Comparison of ENCODE assay signal across 8 cellular contexts in the genomic region with DNA sequence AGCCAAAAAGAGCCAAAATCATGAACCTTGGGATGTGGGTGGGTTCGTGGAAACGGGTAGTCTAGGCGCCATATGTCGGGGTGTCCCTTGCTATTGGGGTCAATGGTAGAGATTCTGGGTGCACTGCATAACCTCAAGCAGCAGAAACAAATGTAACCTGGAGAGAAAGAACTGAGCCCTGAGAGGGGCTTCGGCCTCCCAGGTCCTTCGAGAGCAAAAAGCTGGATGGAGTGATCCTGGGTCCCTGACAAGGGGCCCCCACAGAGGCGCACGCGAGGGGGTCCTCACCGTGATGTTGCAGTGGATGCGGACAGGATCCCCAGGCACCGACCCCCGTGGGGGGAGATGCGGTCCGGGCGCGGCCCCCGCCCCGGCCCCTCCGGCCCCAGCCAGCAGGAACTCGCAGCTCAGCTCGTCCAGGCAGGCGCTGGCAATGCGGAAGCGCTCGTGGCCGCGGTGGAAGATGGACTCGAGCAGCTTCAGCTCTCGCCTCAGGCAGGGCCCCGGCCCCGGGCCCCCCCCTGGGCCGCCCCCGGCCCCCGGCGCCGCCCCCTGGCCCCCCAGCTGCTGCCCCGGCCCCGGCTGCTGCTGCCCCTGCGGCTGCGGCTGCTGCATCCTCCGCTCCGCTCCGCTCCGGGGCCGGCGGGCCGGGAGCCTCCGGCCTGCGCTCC. TPM values are rescaled to one million over a fixed set of nuclear protein-coding genes. Genes with fewer than 3 reads are reported as not detected.
DNase-seq lines count a peak whose midpoint lies in the region; ATAC-seq and TF ChIP-seq lines count a peak whose summit lies in the region.

No MANE protein-coding gene starts in this region.

- intact Hi-C loops in right cardiac atrium (cut with DNase I), result loop anchor here in 2 of 4 donors (5.0 to 10.0 kb wide), 2 partner anchors 319 to 517 kb away; a partner anchor contains a TSS
- intact Hi-C loops in gastrocnemius medialis (cut with DNase I; ENCODE audit: low total_unique reads), result loop anchor here (2.0 to 10.0 kb wide), 8 partner anchors 69 to 579 kb away; a partner anchor contains a TSS

- CTCF ChIA-PET in CD8-positive, alpha-beta memory T cell (lab: Charles Lee), result no interaction called here

- peak overlapping the region; percentile 87 for H3K4me3 ChIP-seq in CD8-positive, alpha-beta memory T cell (ENCODE audit: low read length)
- peak overlapping the region; percentile 68 for H3K4me3 ChIP-seq in HAP-1
- H3K4me3 ChIP-seq in OCI-LY3 (ENCODE audit: low read length), result peak overlapping the region; percentile 87
- peak overlapping the region; percentile 97 for H3K4me3 ChIP-seq in right cardiac atrium (ENCODE audit: low read length)
- H3K4me3 ChIP-seq in gastrocnemius medialis, result peak overlapping the region; percentile 66 to 90 (median 76)

- TF ChIP-seq POLR2A in gastrocnemius medialis (IDR thresholded peaks at IDR 0.05), result no peak

- H3K4me1 Mint-ChIP-seq in CD8-positive, alpha-beta memory T cell, result peaks cover 36 to 53% (median 49%) of the 10 kb centered on the region in 3 donors
- peaks cover 36% of the 10 kb centered on the region for H3K4me1 Mint-ChIP-seq in activated naive CD8-positive, alpha-beta T cell treated with anti-CD3 and anti-CD28 coated beads, Interleukin-2, amount 10 ng/mL, durations not matched to agents 7 days and 5 days

- under 1% methylated on average over 48 of the region's 50 CpGs for WGBS in right cardiac atrium

- peaks cover 24% of the 10 kb centered on the region for H3K4me1 ChIP-seq in CD8-positive, alpha-beta memory T cell (ENCODE audit: insufficient read depth, low read length)
- H3K4me1 ChIP-seq in HAP-1, result peaks cover 17% of the 10 kb centered on the region
- peaks cover 18% of the 10 kb centered on the region for H3K4me1 ChIP-seq in OCI-LY3 (ENCODE audit: low read length)
- peaks cover 9% of the 10 kb centered on the region for H3K4me1 ChIP-seq in right cardiac atrium (ENCODE audit: control insufficient read depth, insufficient read depth, low read length)
- H3K4me1 ChIP-seq in gastrocnemius medialis, result peaks cover 36 to 38% of the 10 kb centered on the region in 2 donors

- peaks cover 4 to 47% (median 17%) of the 10 kb centered on the region in 3 donors for H3K36me3 Mint-ChIP-seq in CD8-positive, alpha-beta memory T cell
- H3K36me3 Mint-ChIP-seq in activated naive CD8-positive, alpha-beta T cell treated with anti-CD3 and anti-CD28 coated beads, Interleukin-2, amount 10 ng/mL, durations not matched to agents 7 days and 5 days, result peaks cover 11% of the 10 kb centered on the region

- H3K27ac Mint-ChIP-seq in CD8-positive, alpha-beta memory T cell, result peak overlapping the region; percentile 86 to 96 (median 94)
- peak overlapping the region; percentile 91 for H3K27ac Mint-ChIP-seq in activated naive CD8-positive, alpha-beta T cell treated with anti-CD3 and anti-CD28 coated beads, Interleukin-2, amount 10 ng/mL, durations not matched to agents 7 days and 5 days

- H4K20me1 ChIP-seq in OCI-LY3 (ENCODE audit: insufficient read depth, low read length), result peaks cover 17% of the 10 kb centered on the region

- H3K27me3 ChIP-seq in CD8-positive, alpha-beta memory T cell (ENCODE audit: insufficient read depth, low read length, poor library complexity, severe bottlenecking), result no peaks in the 10 kb centered on the region
- H3K27me3 ChIP-seq in HAP-1 (ENCODE audit: low read depth) (no peaks in the 10 kb centered on the region), OCI-LY3 (ENCODE audit: low read depth, low read length) (no peaks in the 10 kb centered on the region), right cardiac atrium (ENCODE audit: control insufficient read depth, insufficient read depth) (no peaks in the 10 kb centered on the region), gastrocnemius medialis (no peaks in the 10 kb centered on the region)

- DNase-seq in CD8-positive, alpha-beta memory T cell, result peak; percentile 15 to 60 (median 24)
- DNase-seq in HAP-1 (ENCODE audit: low spot score in 2 of 2), result peak in 1 of 2 experiments; percentile 42
- peak; percentile 63 for DNase-seq in activated naive CD8-positive, alpha-beta T cell treated with anti-CD3 and anti-CD28 coated beads, Interleukin-2, amount 10 ng/mL, durations not matched to agents 7 days and 5 days
- DNase-seq in right cardiac atrium, result peak; percentile 64 to 88 (median 84)
- DNase-seq in gastrocnemius medialis, result peak in 1 of 2 donors; percentile 41
- DNase-seq in NCI-H526 treated with DMSO at 0.1 percent for 48 hours (lab: John Stamatoyannopoulos, UW), result no peak

- peak overlapping the region; percentile 98 for H3K9ac ChIP-seq in OCI-LY3 (ENCODE audit: low read length)

- peak overlapping the region; percentile 94 for H3K4me2 ChIP-seq in OCI-LY3 (ENCODE audit: low read length)

- in situ Hi-C loops in HAP-1 (cut with MboI; ENCODE audit: low sequenced_read_pairs) (no loop called here), gastrocnemius medialis (cut with MboI; ENCODE audit: low sequenced_read_pairs in 4 of 4) (loop anchor here in 1 of 4 donors (25.0 kb wide), 1 partner anchor 204 kb away; no protein-coding TSS in a partner anchor)

- H3K4me3 Mint-ChIP-seq in CD8-positive, alpha-beta memory T cell, result peak overlapping the region; percentile 90 to 96 (median 92)
- peak overlapping the region; percentile 91 for H3K4me3 Mint-ChIP-seq in activated naive CD8-positive, alpha-beta T cell treated with anti-CD3 and anti-CD28 coated beads, Interleukin-2, amount 10 ng/mL, durations not matched to agents 7 days and 5 days

- no peak for TF ChIP-seq CTCF in OCI-LY3 (IDR thresholded peaks at IDR 0.05; ENCODE audit: low read depth, low read length)
- no peak for TF ChIP-seq CTCF in gastrocnemius medialis (IDR thresholded peaks at IDR 0.05 in 4 of 5, conservative IDR thresholded peaks at IDR 0.05 in 1 of 5)

- peaks cover 41% of the 10 kb centered on the region for H3K79me2 ChIP-seq in OCI-LY3 (ENCODE audit: low read length)

- H3K27me3 Mint-ChIP-seq in CD8-positive, alpha-beta memory T cell, result peaks cover 0 to 2% of the 10 kb centered on the region in 2 donors
- H3K27me3 Mint-ChIP-seq in activated naive CD8-positive, alpha-beta T cell treated with anti-CD3 and anti-CD28 coated beads, Interleukin-2, amount 10 ng/mL, durations not matched to agents 7 days and 5 days, result no peaks in the 10 kb centered on the region

- peak overlapping the region; percentile 60 for H3K27ac ChIP-seq in CD8-positive, alpha-beta memory T cell (ENCODE audit: low read depth, low read length)
- H3K27ac ChIP-seq in OCI-LY3 (ENCODE audit: low read length), result peak overlapping the region; percentile 46
- H3K27ac ChIP-seq in right cardiac atrium (ENCODE audit: low read length), result peak overlapping the region; percentile 66
- H3K27ac ChIP-seq in gastrocnemius medialis, result peak overlapping the region; percentile 81 to 98 (median 90)

- no peak overlapping the region for H2AFZ ChIP-seq in OCI-LY3 (ENCODE audit: low read depth, low read length)

- POLR2A ChIA-PET in CD8-positive, alpha-beta memory T cell (lab: Charles Lee), result interaction anchor here (0.7 kb wide), 1 partner anchor 116 kb away, joined by 3 read pairs; no protein-coding TSS in a partner anchor
- POLR2A ChIA-PET in activated naive CD8-positive, alpha-beta T cell treated with anti-CD3 and anti-CD28 coated beads, Interleukin-2, amount 10 ng/mL, durations not matched to agents 7 days and 5 days (lab: Charles Lee), result interaction anchor here (1.0 to 1.7 kb wide), 4 partner anchors 51 to 425 kb away, joined by 3 to 4 read pairs (median 3); a partner anchor contains a TSS

- H3K36me3 ChIP-seq in CD8-positive, alpha-beta memory T cell (ENCODE audit: insufficient read depth, low read length), result peaks cover 28% of the 10 kb centered on the region
- H3K36me3 ChIP-seq in HAP-1 (replicated peaks) (peaks cover 31% of the 10 kb centered on the region), OCI-LY3 (replicated peaks; ENCODE audit: low read depth, low read length) (peaks cover 35% of the 10 kb centered on the region), gastrocnemius medialis (peaks cover 0 to 28% of the 10 kb centered on the region in 2 donors)

- no peaks in the 10 kb centered on the region for H3K9me3 ChIP-seq in CD8-positive, alpha-beta memory T cell (ENCODE audit: low read length)
- H3K9me3 ChIP-seq in HAP-1 (no peaks in the 10 kb centered on the region), OCI-LY3 (ENCODE audit: insufficient read depth, low read length) (no peaks in the 10 kb centered on the region), right cardiac atrium (ENCODE audit: control insufficient read depth, low read length) (no peaks in the 10 kb centered on the region), gastrocnemius medialis (no peaks in the 10 kb centered on the region)

- ATAC-seq in activated naive CD8-positive, alpha-beta T cell treated with anti-CD3 and anti-CD28 coated beads, Interleukin-2, amount 10 ng/mL, durations not matched to agents 7 days and 5 days (ENCODE audit: low read depth), result no peak
- ATAC-seq in right cardiac atrium, result peak in 1 of 2 donors; percentile 3
- no peak for ATAC-seq in gastrocnemius medialis
- no peak for ATAC-seq in GM19395 (IDR thresholded peaks at IDR 0.05; ENCODE audit: unreplicated experiment)

- no peaks in the 10 kb centered on the region for H3K9me3 Mint-ChIP-seq in CD8-positive, alpha-beta memory T cell
- H3K9me3 Mint-ChIP-seq in activated naive CD8-positive, alpha-beta T cell treated with anti-CD3 and anti-CD28 coated beads, Interleukin-2, amount 10 ng/mL, durations not matched to agents 7 days and 5 days, result no peaks in the 10 kb centered on the region

RNA-seq across cellular contexts. Expression of a gene that starts 0.4 kb away (rescaled TPM):
- total RNA-seq in CD8-positive, alpha-beta memory T cell, result 10 to 100 TPM; 83.8 to 97.8 TPM
- polyA plus RNA-seq in CD8-positive, alpha-beta memory T cell, result 16.2 TPM
- 100 to 1,000 TPM; 106 to 107 TPM for total RNA-seq in activated naive CD8-positive, alpha-beta T cell treated with anti-CD3 and anti-CD28 coated beads, Interleukin-2, amount 10 ng/mL, durations not matched to agents 7 days and 5 days
- total RNA-seq in right cardiac atrium (10 to 100 TPM; 49.4 to 67.9 (median 61.3) TPM), gastrocnemius medialis (10 to 100 TPM; 18.8 to 42.8 (median 24.1) TPM)
- 32.4 TPM for polyA plus RNA-seq in right cardiac atrium

RNA-seq across cellular contexts. Expression of a gene that starts 9.5 kb away (rescaled TPM):
- not detected for total RNA-seq in CD8-positive, alpha-beta memory T cell
- 0.16 TPM for polyA plus RNA-seq in CD8-positive, alpha-beta memory T cell
- total RNA-seq in activated naive CD8-positive, alpha-beta T cell treated with anti-CD3 and anti-CD28 coated beads, Interleukin-2, amount 10 ng/mL, durations not matched to agents 7 days and 5 days, result not detected
- total RNA-seq in right cardiac atrium (not detected), gastrocnemius medialis (not detected)
- 0.07 TPM for polyA plus RNA-seq in right cardiac atrium

RNA-seq across cellular contexts. Expression of a gene that starts 49.9 kb away (rescaled TPM):
- 100 to 1,000 TPM; 223 TPM for total RNA-seq in CD8-positive, alpha-beta memory T cell
- polyA plus RNA-seq in CD8-positive, alpha-beta memory T cell, result 157 TPM
- total RNA-seq in activated naive CD8-positive, alpha-beta T cell treated with anti-CD3 and anti-CD28 coated beads, Interleukin-2, amount 10 ng/mL, durations not matched to agents 7 days and 5 days, result 100 to 1,000 TPM; 325 to 338 TPM
- total RNA-seq in right cardiac atrium (10 to 100 TPM; 66.2 to 80.9 (median 70.4) TPM), gastrocnemius medialis (10 to 100 TPM; 16.4 to 38.4 (median 19.0) TPM)
- polyA plus RNA-seq in right cardiac atrium, result 21.2 TPM

RNA-seq across cellular contexts. Expression of a gene that starts 55.9 kb away (rescaled TPM):
- not detected for total RNA-seq in CD8-positive, alpha-beta memory T cell
- polyA plus RNA-seq in CD8-positive, alpha-beta memory T cell, result not detected
- total RNA-seq in activated naive CD8-positive, alpha-beta T cell treated with anti-CD3 and anti-CD28 coated beads, Interleukin-2, amount 10 ng/mL, durations not matched to agents 7 days and 5 days, result not detected
- total RNA-seq in right cardiac atrium, result 10 to 100 TPM; 17.4 to 23.8 (median 21.1) TPM
- polyA plus RNA-seq in right cardiac atrium, result 16.4 TPM
- 1 to 10 TPM; 5.0 to 6.9 (median 6.2) TPM for total RNA-seq in gastrocnemius medialis

RNA-seq across cellular contexts. Expression of a gene that starts 56.1 kb away (rescaled TPM):
- total RNA-seq in CD8-positive, alpha-beta memory T cell, result not detected
- polyA plus RNA-seq in CD8-positive, alpha-beta memory T cell, result not detected
- not detected for total RNA-seq in activated naive CD8-positive, alpha-beta T cell treated with anti-CD3 and anti-CD28 coated beads, Interleukin-2, amount 10 ng/mL, durations not matched to agents 7 days and 5 days
- total RNA-seq in right cardiac atrium, result 1 to 10 TPM; 2.8 to 4.1 (median 3.4) TPM
- 4.9 TPM for polyA plus RNA-seq in right cardiac atrium
- total RNA-seq in gastrocnemius medialis, result 1 to 10 TPM in 1 of 4 donors, under 1 TPM in 3; 0.61 to 4.2 (median 0.62) TPM
